Comparison of ENCODE assay signal across 13 cellular contexts in the genomic region with DNA sequence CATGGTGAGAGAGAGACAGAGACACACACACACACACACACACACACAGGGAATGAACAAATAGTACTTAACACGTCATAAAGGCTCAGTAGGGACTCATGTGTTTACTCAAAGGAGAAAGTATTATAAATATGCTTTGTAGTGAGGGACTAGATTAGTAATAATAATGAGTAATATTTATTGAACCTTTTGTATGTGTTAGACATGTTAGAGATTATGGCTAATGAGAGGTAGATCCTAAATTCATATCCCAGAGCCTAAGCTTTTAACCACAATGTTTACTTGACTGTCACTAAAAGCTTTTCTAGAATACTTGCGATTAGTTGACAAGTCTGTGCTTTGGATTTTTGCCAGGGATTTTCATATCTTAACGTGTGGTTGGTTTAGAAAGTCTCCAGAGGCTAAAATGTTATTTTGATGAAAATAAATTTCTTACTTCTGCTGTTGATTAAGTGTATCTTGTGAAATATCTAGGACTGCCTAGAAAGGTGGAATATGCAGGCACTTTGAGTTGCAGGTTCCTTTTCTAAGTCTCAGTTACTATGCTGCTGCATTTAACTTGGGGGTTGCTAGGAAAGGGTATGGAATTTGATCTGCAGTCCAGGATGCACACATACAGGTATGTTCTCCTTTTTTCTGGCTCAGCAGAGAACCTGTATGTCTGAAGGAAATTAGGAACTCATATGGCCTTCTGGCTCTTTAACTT.
DNase-seq lines count a peak whose midpoint lies in the region; ATAC-seq, FAIRE-seq and TF ChIP-seq lines count a peak whose summit lies in the region.
"Had no signal": no experiment of that assay in that cellular context is flagged by ENCODE, and none has a peak within 500 bp of the region (broad histone marks: within the 10 kb centered on the region; RNA-seq: fewer than 3 reads in every experiment).

No MANE protein-coding gene starts in this region.

- H3K27me3 ChIP-seq in K562 (ENCODE audit: control insufficient read depth in 2 of 2, insufficient read depth in 2 of 2, low read length in 2 of 2): no peaks in the 10 kb centered on the region
- H3K27me3 ChIP-seq in lower lobe of right lung (ENCODE audit: low read depth): no peaks in the 10 kb centered on the region
- H3K27me3 ChIP-seq: right lobe of liver had no signal

- H3K27ac ChIP-seq in K562 (ENCODE audit: extremely low read depth, low read depth, low read length) (peak overlapping the region; percentile 8; the same call in 1 of the 3 replicates), lower lobe of right lung (no peak overlapping the region)
- H3K27ac ChIP-seq: right lobe of liver had no signal

- H3K4me1 ChIP-seq in K562 (replicated peaks in 1 of 2; ENCODE audit: control insufficient read depth in 2 of 2, insufficient read depth in 2 of 2, low read length in 2 of 2) (peaks cover 4 to 18% of the 10 kb centered on the region in 2 experiments; a peak in 3 of 5 replicates), lower lobe of right lung (no peaks in the 10 kb centered on the region)
- H3K4me1 ChIP-seq: right lobe of liver had no signal

- POLR2A ChIA-PET in K562 (lab: Yijun Ruan, JAX): interaction anchor here (1.5 to 1.6 kb wide), 2 partner anchors 9 to 64 kb away, joined by 3 to 6 read pairs; partner anchors contain the start of gene UBR3

- no peak overlapping the region for H2AFZ ChIP-seq in K562 (ENCODE audit: low read depth, low read length)

- ATAC-seq in K562: peak; percentile 32; the same call in 2 of the 3 replicates
- ATAC-seq in lower lobe of right lung: peak; percentile 60 to 78
- no peak for ATAC-seq in GM19467 (IDR thresholded peaks at IDR 0.05; ENCODE audit: unreplicated experiment)
- ATAC-seq in HG03097 (IDR thresholded peaks at IDR 0.05; ENCODE audit: low FRiP score, unreplicated experiment): no peak
- no peak for ATAC-seq in HG03565 (IDR thresholded peaks at IDR 0.05; ENCODE audit: unreplicated experiment)

- H3K9ac ChIP-seq in K562 (ENCODE audit: insufficient read depth in 1 of 2, low read depth in 2 of 2, low read length in 2 of 2): no peak overlapping the region

- no peak for TF ChIP-seq POLR2A in K562 (conservative IDR thresholded peaks at IDR 0.05)

- no peak overlapping the region for H3K4me2 ChIP-seq in K562 (ENCODE audit: insufficient read depth, low read length)

- in situ Hi-C loops in K562 (cut with MboI): no loop called here

- H3K36me3 ChIP-seq in K562 (ENCODE audit: control insufficient read depth, insufficient read depth, low read length) (peaks cover 41% of the 10 kb centered on the region), lower lobe of right lung (peaks cover 17% of the 10 kb centered on the region)

- H3K9me3 ChIP-seq in K562 (replicated peaks; ENCODE audit: control insufficient read depth, insufficient read depth, low read depth, low read length): no peaks in the 10 kb centered on the region
- no peaks in the 10 kb centered on the region for H3K9me3 ChIP-seq in lower lobe of right lung
- H3K9me3 ChIP-seq: right lobe of liver had no signal

- BruUV-seq in K562 (replicated peaks; lab: Mats Ljungman, UMichigan): no TSS peak

- TF ChIP-seq RAD21 in K562 (CRISPR knock-in tag; conservative IDR thresholded peaks at IDR 0.05 in 1 of 2, IDR thresholded peaks at IDR 0.05 in 1 of 2): no peak

- FAIRE-seq in K562 (lab: Jason Lieb, UNC): no peak
- FAIRE-seq: endothelial cell of umbilical vein had no signal

- H4K20me1 ChIP-seq in K562 (replicated peaks; ENCODE audit: control insufficient read depth, insufficient read depth, low read length): no peaks in the 10 kb centered on the region

- no peak for TF ChIP-seq CTCF in K562 (IDR thresholded peaks at IDR 0.05 in 2 of 3, conservative IDR thresholded peaks at IDR 0.05 in 1 of 3; ENCODE audit: insufficient read depth in 2 of 3, low read depth in 1 of 3, low read length in 3 of 3)
- no peak for TF ChIP-seq CTCF in lower lobe of right lung (IDR thresholded peaks at IDR 0.05)

- H3K4me3 ChIP-seq in K562: no peak overlapping the region
- no peak overlapping the region for H3K4me3 ChIP-seq in lower lobe of right lung
- H3K4me3 ChIP-seq: lung, right lobe of liver had no signal

- intact Hi-C loops in K562 (cut with micrococcal nuclease): no loop called here
- intact Hi-C loops in lower lobe of right lung (cut with DNase I): no loop called here

- 15% methylated on average over 3 of the region's 3 CpGs for WGBS in K562 (ENCODE audit: insufficient coverage, low coverage, missing lambda C conversion rate)

- 0 out of 3 replicates have a peak, but pooled peaks cover 5% of the 10 kb centered on the region for H3K79me2 ChIP-seq in K562 (ENCODE audit: control insufficient read depth, insufficient read depth, low read length)

- CTCF ChIA-PET in K562 (lab: Yijun Ruan, JAX; ENCODE audit: low intra/inter-chr PET ratio): no interaction called here

- H3K9me1 ChIP-seq in K562 (ENCODE audit: control insufficient read depth, insufficient read depth, low read length): no peaks in the 10 kb centered on the region

- no peak for TF ChIP-seq EP300 in K562 (IDR thresholded peaks at IDR 0.05; ENCODE audit: low read length)

- DNase-seq in DMS153 (lab: John Stamatoyannopoulos, UW) (peak; percentile 66), NCI-H1436 treated with DMSO at 0.1 percent for 48 hours (lab: John Stamatoyannopoulos, UW) (peak; percentile 69), K562 (ENCODE audit: extremely low read depth in 1 of 4, low spot score in 3 of 4) (peak in 1 of 4 experiments; percentile 36), lower lobe of right lung (no peak), NCI-H2081 treated with DMSO at 0.1 percent for 48 hours (lab: John Stamatoyannopoulos, UW) (no peak)
- DNase-seq: activated CD4-positive, alpha-beta T cell treated with anti-CD3 and anti-CD28 coated beads for 4 hours; CD4-positive, alpha-beta memory T cell; right lobe of liver had no signal

TF ChIP-seq in K562, 482 proteins besides CTCF, POLR2A, EP300 and RAD21 (continues in another document):
- TF ChIP-seq ARID1B (IDR thresholded peaks at IDR 0.05): peak; percentile 29; the same call in 1 of the 2 replicates
- TF ChIP-seq CEBPB (tag; IDR thresholded peaks at IDR 0.05): peak; percentile 69
- TF ChIP-seq EHMT2 (IDR thresholded peaks at IDR 0.05): 0 out of 2 replicates have a peak, but pooled peaks have one; percentile 42
- peak; percentile 57; the same call in 1 of the 2 replicates for TF ChIP-seq PKNOX1 (IDR thresholded peaks at IDR 0.05)
- 0 out of 2 replicates have a peak, but pooled peaks have one; percentile 38 for TF ChIP-seq LEF1 (IDR thresholded peaks at IDR 0.05)
- TF ChIP-seq ZNF696 (CRISPR knock-in tag; conservative IDR thresholded peaks at IDR 0.05): no peak
- no peak for TF ChIP-seq FOXA1 (IDR thresholded peaks at IDR 0.05; ENCODE audit: borderline replicate concordance)
- TF ChIP-seq FOXA3 (CRISPR knock-in tag; conservative IDR thresholded peaks at IDR 0.05 in 1 of 2, IDR thresholded peaks at IDR 0.05 in 1 of 2): peak in 1 of 2 experiments; percentile 78; a peak in 2 of 4 replicates
- no peak for TF ChIP-seq GTF2A2 (tag; IDR thresholded peaks at IDR 0.05)

Comparison
In these comparisons a context has a peak if more than half of its experiments do, and no peak if none do; other contexts are left out.
1. DNase-seq: peak in DMS153 (single experiment) and NCI-H1436 treated with DMSO at 0.1 percent for 48 hours (single experiment); none in lower lobe of right lung (single experiment) and NCI-H2081 treated with DMSO at 0.1 percent for 48 hours (single experiment).
2. ATAC-seq: peak in K562 (single experiment) and lower lobe of right lung (2 of 2); none in GM19467 (single experiment), HG03097 (single experiment) and HG03565 (single experiment).